ENCODE assay signal across 32 cellular contexts in the genomic region with DNA sequence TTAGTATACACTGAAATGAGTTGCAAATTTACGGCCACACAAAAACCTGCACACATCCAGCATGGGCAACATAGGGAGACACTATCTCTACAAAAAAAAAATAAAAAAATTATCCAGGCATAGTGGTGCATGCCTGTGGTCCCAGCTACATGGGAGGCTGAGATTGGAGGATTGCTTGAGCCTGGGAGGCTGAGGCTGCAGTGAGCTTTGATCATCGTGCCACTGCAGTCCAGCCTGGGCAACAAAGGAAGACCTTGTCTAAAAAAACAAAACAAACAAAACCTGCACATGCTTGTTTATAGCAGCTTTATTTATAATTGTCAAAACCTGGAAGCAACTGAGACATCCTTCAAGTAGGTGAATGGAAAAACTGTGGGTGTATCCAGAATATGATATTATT. TPM values are rescaled to one million over a fixed set of nuclear protein-coding genes. Genes with fewer than 3 reads are reported as not detected.
"Had no signal": no experiment of that assay in that cellular context is flagged by ENCODE, and none has a peak within 500 bp of the region (broad histone marks: within the 10 kb centered on the region; RNA-seq: fewer than 3 reads in every experiment).

No MANE protein-coding gene starts in this region.

- H3K4me1 ChIP-seq: thyroid gland, upper lobe of right lung, uterus had no signal

- H3K27ac Mint-ChIP-seq: stimulated activated effector memory CD8-positive, alpha-beta T cell treated with anti-CD3 and anti-CD28 coated beads, Interleukin-12 subunit alpha, Interleukin-12 subunit beta, amount 100 ng/mL, for 72 hours; stimulated activated memory B cell treated with anti-CD40 and anti-IgM and Interleukin-4, amounts not matched to agents 10 μg/mL and 1 μg/mL and 100 μg/mL, for 72 hours; stimulated activated naive B cell treated with anti-CD40 and anti-IgM and Interleukin-4, amounts not matched to agents 10 μg/mL and 1 μg/mL and 100 μg/mL, for 72 hours; stimulated activated naive CD8-positive, alpha-beta T cell treated with anti-CD3 and anti-CD28 coated beads, Interleukin-15, amount 100 ng/mL, for 72 hours; stimulated activated naive CD8-positive, alpha-beta T cell treated with anti-CD3 and anti-CD28 coated beads, Interleukin-15, Interleukin-2, amounts not matched to agents 100 ng/mL and 50 ng/mL, for 24 hours; type B pancreatic cell had no signal

- H3K4me3 ChIP-seq: stomach, suprapubic skin, testis, thoracic aorta, thyroid gland, tibial artery, tibial nerve, transverse colon, upper lobe of left lung, upper lobe of right lung, uterus, vagina had no signal

- H3K9me3 ChIP-seq: stomach, suprapubic skin, testis, thoracic aorta, thyroid gland, tibial artery, transverse colon, upper lobe of left lung, upper lobe of right lung, uterus, vagina had no signal

- H3K4me3 Mint-ChIP-seq: stimulated activated effector memory CD8-positive, alpha-beta T cell treated with anti-CD3 and anti-CD28 coated beads, Interleukin-12 subunit alpha, Interleukin-12 subunit beta, amount 100 ng/mL, for 72 hours; stimulated activated memory B cell treated with anti-CD40 and anti-IgM and Interleukin-4, amounts not matched to agents 10 μg/mL and 1 μg/mL and 100 μg/mL, for 72 hours; stimulated activated naive B cell treated with anti-CD40 and anti-IgM and Interleukin-4, amounts not matched to agents 10 μg/mL and 1 μg/mL and 100 μg/mL, for 72 hours; stimulated activated naive CD8-positive, alpha-beta T cell treated with anti-CD3 and anti-CD28 coated beads, Interleukin-15, amount 100 ng/mL, for 72 hours; stimulated activated naive CD8-positive, alpha-beta T cell treated with anti-CD3 and anti-CD28 coated beads, Interleukin-15, Interleukin-2, amounts not matched to agents 100 ng/mL and 50 ng/mL, for 24 hours; type B pancreatic cell had no signal

- ATAC-seq: stimulated activated effector memory CD8-positive, alpha-beta T cell treated with anti-CD3 and anti-CD28 coated beads, Interleukin-12 subunit alpha, Interleukin-12 subunit beta, amount 100 ng/mL, for 72 hours; stimulated activated memory B cell treated with anti-CD40 and anti-IgM and Interleukin-4, amounts not matched to agents 10 μg/mL and 1 μg/mL and 100 μg/mL, for 72 hours; stimulated activated naive B cell treated with anti-CD40 and anti-IgM and Interleukin-4, amounts not matched to agents 10 μg/mL and 1 μg/mL and 100 μg/mL, for 72 hours; stimulated activated naive CD8-positive, alpha-beta T cell treated with anti-CD3 and anti-CD28 coated beads, Interleukin-15, amount 100 ng/mL, for 72 hours; stimulated activated naive CD8-positive, alpha-beta T cell treated with anti-CD3 and anti-CD28 coated beads, Interleukin-15, Interleukin-2, amounts not matched to agents 100 U/mL and 50 U/mL, for 24 hours; upper lobe of right lung had no signal

- H3K27ac ChIP-seq: stomach, suprapubic skin, testis, thoracic aorta, thyroid gland, tibial artery, tibial nerve, transverse colon, upper lobe of left lung, upper lobe of right lung, uterus, vagina had no signal

- H3K36me3 Mint-ChIP-seq: stimulated activated effector memory CD8-positive, alpha-beta T cell treated with anti-CD3 and anti-CD28 coated beads, Interleukin-12 subunit alpha, Interleukin-12 subunit beta, amount 100 ng/mL, for 72 hours; type B pancreatic cell had no signal

- H3K27me3 ChIP-seq: stomach, suprapubic skin, testis, thyroid gland, tibial artery, tibial nerve, transverse colon, upper lobe of left lung, upper lobe of right lung, uterus, vagina had no signal

- H3K27me3 Mint-ChIP-seq: stimulated activated memory B cell treated with anti-CD40 and anti-IgM and Interleukin-4, amounts not matched to agents 10 μg/mL and 1 μg/mL and 100 μg/mL, for 72 hours; stimulated activated naive B cell treated with anti-CD40 and anti-IgM and Interleukin-4, amounts not matched to agents 10 μg/mL and 1 μg/mL and 100 μg/mL, for 72 hours; stimulated activated naive CD8-positive, alpha-beta T cell treated with anti-CD3 and anti-CD28 coated beads, Interleukin-15, amount 100 ng/mL, for 72 hours; stimulated activated naive CD8-positive, alpha-beta T cell treated with anti-CD3 and anti-CD28 coated beads, Interleukin-15, Interleukin-2, amounts not matched to agents 100 ng/mL and 50 ng/mL, for 24 hours; type B pancreatic cell had no signal

- H3K4me1 Mint-ChIP-seq: stimulated activated effector memory CD8-positive, alpha-beta T cell treated with anti-CD3 and anti-CD28 coated beads, Interleukin-12 subunit alpha, Interleukin-12 subunit beta, amount 100 ng/mL, for 72 hours; stimulated activated memory B cell treated with anti-CD40 and anti-IgM and Interleukin-4, amounts not matched to agents 10 μg/mL and 1 μg/mL and 100 μg/mL, for 72 hours had no signal

- H3K36me3 ChIP-seq: suprapubic skin, thoracic aorta, thyroid gland, tibial artery, transverse colon, upper lobe of left lung, upper lobe of right lung, uterus, vagina had no signal

- H3K9me3 Mint-ChIP-seq: stimulated activated effector memory CD8-positive, alpha-beta T cell treated with anti-CD3 and anti-CD28 coated beads, Interleukin-12 subunit alpha, Interleukin-12 subunit beta, amount 100 ng/mL, for 72 hours; stimulated activated naive B cell treated with anti-CD40 and anti-IgM and Interleukin-4, amounts not matched to agents 10 μg/mL and 1 μg/mL and 100 μg/mL, for 72 hours; stimulated activated naive CD8-positive, alpha-beta T cell treated with anti-CD3 and anti-CD28 coated beads, Interleukin-15, amount 100 ng/mL, for 72 hours; stimulated activated naive CD8-positive, alpha-beta T cell treated with anti-CD3 and anti-CD28 coated beads, Interleukin-15, Interleukin-2, amounts not matched to agents 100 ng/mL and 50 ng/mL, for 24 hours; type B pancreatic cell had no signal

- DNase-seq: stimulated activated CD4-positive, alpha-beta T cell treated with anti-CD3 and anti-CD28 coated beads, Interleukin-2, amount 100 ng/mL, for 48 hours; stimulated activated CD4-positive, alpha-beta T cell treated with anti-CD3 and anti-CD28 coated beads, Interleukin-4, amount 100 ng/mL, for 1 hour; stimulated activated CD4-positive, alpha-beta T cell treated with anti-CD3 and anti-CD28 coated beads, Interleukin-4, amount 100 ng/mL, for 24 hours; stimulated activated CD4-positive, alpha-beta T cell treated with anti-CD3 and anti-CD28 coated beads, Interleukin-4, amount 100 ng/mL, for 4 hours; stimulated activated CD8-positive, alpha-beta memory T cell treated with anti-CD3 and anti-CD28 coated beads, Interleukin-4, amount 100 ng/mL, for 48 hours; stimulated activated naive B cell treated with anti-CD40 and anti-IgM and Interleukin-4, amounts not matched to agents 10 μg/mL and 1 μg/mL and 100 μg/mL, for 72 hours; stimulated activated naive CD4-positive, alpha-beta T cell; stimulated activated naive CD4-positive, alpha-beta T cell treated with Interleukin-2 at 50 U/mL for 16 hours; stimulated activated naive CD8-positive, alpha-beta T cell treated with anti-CD3 and anti-CD28 coated beads, Interleukin-15, amount 100 ng/mL, for 72 hours; stimulated activated naive CD8-positive, alpha-beta T cell treated with anti-CD3 and anti-CD28 coated beads, Interleukin-15, Interleukin-2, amounts not matched to agents 100 U/mL and 50 U/mL, for 24 hours; stomach; substantia nigra; testis; thyroid gland; tibial artery; transverse colon; trophoblast cell; upper lobe of left lung; upper lobe of right lung; uterus had no signal

RNA-seq across cellular contexts. Expression of gene TOMM20L, which starts 4.9 kb away (rescaled TPM):
- total RNA-seq: stomach, temporal lobe, thoracic aorta, thyroid gland, transverse colon, upper lobe of right lung, ureter, urinary bladder, vagina had no signal
- polyA plus RNA-seq: stomach, thymus had no signal
